In genomic region chr5:60541980-60542379, GRCh38 we compare ENCODE assay signal across 10 cellular contexts.
A peak's percentile ranks its signal among the peaks of the same experiment; 100 is the strongest.
DNase-seq lines count a peak whose midpoint lies in the region; ATAC-seq, FAIRE-seq and TF ChIP-seq lines count a peak whose summit lies in the region.
"Had no signal": no experiment of that assay in that cellular context is flagged by ENCODE, and none has a peak within 500 bp of the region (broad histone marks: within the 10 kb centered on the region; RNA-seq: fewer than 3 reads in every experiment).

No MANE protein-coding gene starts in this region.

- intact Hi-C loops in HepG2 (cut with micrococcal nuclease; ENCODE audit: unreplicated experiment) = loop anchor here (1.0 to 5.0 kb wide), 2 partner anchors 22 to 45 kb away; no protein-coding TSS in a partner anchor

- CTCF ChIA-PET in HepG2 (lab: Yijun Ruan, JAX; ENCODE audit: low intra/inter-chr PET ratio, low total read pairs) = no interaction called here

- POLR2A ChIA-PET in HepG2 (lab: Yijun Ruan, JAX) = interaction anchor here (1.3 kb wide), 1 partner anchor 9 kb away, joined by 5 read pairs; no protein-coding TSS in a partner anchor

- H3K4me2 ChIP-seq in HepG2 (ENCODE audit: low read depth, low read length) = peak overlapping the region; percentile 26; the same call in 1 of the 2 replicates

- no peaks in the 10 kb centered on the region for H3K79me2 ChIP-seq in HepG2 (ENCODE audit: insufficient read depth, low read length)

- H3K9ac ChIP-seq in HepG2 (ENCODE audit: insufficient read depth, low read depth, low read length) = no peak overlapping the region

- no peaks in the 10 kb centered on the region for H3K36me3 ChIP-seq in HepG2 (replicated peaks in 1 of 2; ENCODE audit: control insufficient read depth in 1 of 2, insufficient read depth in 2 of 2, low read length in 2 of 2)

- in situ Hi-C loops in HepG2 (cut with HindIII; ENCODE audit: extremely low pct_ligation_motif_present, low pct_unique_long_range_greater_than_20kb) = no loop called here

- BruUV-seq in HepG2 (replicated peaks; lab: Mats Ljungman, UMichigan) = no TSS peak

- WGBS in HepG2 (ENCODE audit: low lambda C conversion rate) = 2% methylated on average over 2 of the region's 2 CpGs

- peak; percentile 63 for ATAC-seq in HepG2
- ATAC-seq: left colon had no signal

- no peaks in the 10 kb centered on the region for H3K9me3 ChIP-seq in HepG2 (ENCODE audit: low read length)

- peak overlapping the region; percentile 14 for H3K27ac ChIP-seq in HepG2 (ENCODE audit: extremely low read length, insufficient read depth, low read length)

- no peak for TF ChIP-seq CTCF in HepG2 (CRISPR knock-in tag; IDR thresholded peaks at IDR 0.05)

- H2AFZ ChIP-seq in HepG2 (ENCODE audit: low read length) = no peak overlapping the region

- TF ChIP-seq RAD21 in HepG2 (CRISPR knock-in tag; IDR thresholded peaks at IDR 0.05) = no peak

- TF ChIP-seq POLR2A in HepG2 (IDR thresholded peaks at IDR 0.05; ENCODE audit: insufficient read depth in 1 of 2, low read depth in 2 of 2, low read length in 2 of 2) = no peak

- H3K4me1 ChIP-seq in HepG2 (ENCODE audit: insufficient read depth, low read length) = peaks cover 42% of the 10 kb centered on the region

- H4K20me1 ChIP-seq in HepG2 (ENCODE audit: insufficient read depth, low read length) = no peaks in the 10 kb centered on the region

- DNase-seq in EL (peak; percentile 24), H4 (ENCODE audit: low spot score) (peak; percentile 39), NOMO-1 (lab: John Stamatoyannopoulos, UW; ENCODE audit: unreplicated experiment in 2 of 2) (peak; percentile 35 to 83), HepG2 (ENCODE audit: low spot score) (peak; percentile 89), NCI-H82 (lab: John Stamatoyannopoulos, UW) (no peak), middle frontal gyrus (ENCODE audit: extremely low spot score, low spot score) (no peak), kidney glomerular epithelial cell (lab: John Stamatoyannopoulos, UW) (no peak), HuH-7.5 (ENCODE audit: low spot score) (no peak)
- DNase-seq: left colon, NCI-H2029 had no signal

- no peaks in the 10 kb centered on the region for H3K27me3 ChIP-seq in HepG2 (ENCODE audit: control insufficient read depth in 1 of 2, insufficient read depth in 2 of 2, low read length in 2 of 2)

- TF ChIP-seq EP300 in HepG2 (IDR thresholded peaks at IDR 0.05; ENCODE audit: low read depth in 2 of 2, low read length in 2 of 2) (peak in 1 of 2 experiments; percentile 78; a peak in 2 of 4 replicates), HepG2 (CRISPR knock-in tag; IDR thresholded peaks at IDR 0.05; ENCODE audit: borderline replicate concordance) (peak; percentile 61; the same call in 1 of the 2 replicates)

- H3K4me3 ChIP-seq in HepG2 (replicated peaks in 1 of 3; ENCODE audit: insufficient read depth in 1 of 3, low read depth in 2 of 3, low read length in 3 of 3) = no peak overlapping the region

- FAIRE-seq in HepG2 (lab: Jason Lieb, UNC) = peak; percentile 66

TF ChIP-seq in HepG2, 621 proteins besides CTCF, POLR2A, EP300 and RAD21 (continues in another document):
- TF ChIP-seq RARA (CRISPR knock-in tag; IDR thresholded peaks at IDR 0.05) = peak; percentile 48; the same call in 1 of the 2 replicates
- no peak for TF ChIP-seq ZBTB49 (CRISPR knock-in tag; IDR thresholded peaks at IDR 0.05; ENCODE audit: borderline replicate concordance)
- TF ChIP-seq MYNN (CRISPR knock-in tag; IDR thresholded peaks at IDR 0.05; ENCODE audit: low read depth) = no peak
- no peak for TF ChIP-seq ZNF33A (CRISPR knock-in tag; IDR thresholded peaks at IDR 0.05; ENCODE audit: borderline replicate concordance)
- TF ChIP-seq ISL2 (CRISPR knock-in tag; IDR thresholded peaks at IDR 0.05) = peak; percentile 78
- peak; percentile 72; the same call in 1 of the 2 replicates for TF ChIP-seq BCL6 (CRISPR knock-in tag; IDR thresholded peaks at IDR 0.05)
- TF ChIP-seq KLF9 (CRISPR knock-in tag; IDR thresholded peaks at IDR 0.05; ENCODE audit: low read depth) = no peak
- no peak for TF ChIP-seq MED13 (CRISPR knock-in tag; IDR thresholded peaks at IDR 0.05)
- peak; percentile 64; the same call in 1 of the 2 replicates for TF ChIP-seq ZMYM4 (CRISPR knock-in tag; IDR thresholded peaks at IDR 0.05)
- TF ChIP-seq ZNF589 (CRISPR knock-in tag; conservative IDR thresholded peaks at IDR 0.05) = no peak
- TF ChIP-seq BCL3 (CRISPR knock-in tag; IDR thresholded peaks at IDR 0.05) = no peak
- TF ChIP-seq ZBTB8A (CRISPR knock-in tag; IDR thresholded peaks at IDR 0.05; ENCODE audit: borderline replicate concordance, low read depth) = no peak
- no peak for TF ChIP-seq ZNF3 (CRISPR knock-in tag; IDR thresholded peaks at IDR 0.05)
- TF ChIP-seq SIX4 (CRISPR knock-in tag; IDR thresholded peaks at IDR 0.05) = no peak
- no peak for TF ChIP-seq SP5 (CRISPR knock-in tag; IDR thresholded peaks at IDR 0.05; ENCODE audit: borderline replicate concordance, low read depth)
- TF ChIP-seq ATF4 (CRISPR knock-in tag; IDR thresholded peaks at IDR 0.05) = no peak
- TF ChIP-seq PREB (CRISPR knock-in tag; IDR thresholded peaks at IDR 0.05) = no peak
- TF ChIP-seq RARG (CRISPR knock-in tag; IDR thresholded peaks at IDR 0.05; ENCODE audit: low read depth) = no peak

Comparison
In these comparisons a context has a peak if more than half of its experiments do, and no peak if none do; other contexts are left out.
1. DNase-seq: peak in EL (single experiment), H4 (single experiment), NOMO-1 (2 of 2) and HepG2 (single experiment); none in NCI-H82 (single experiment), middle frontal gyrus (single experiment), kidney glomerular epithelial cell (single experiment) and HuH-7.5 (single experiment).